Comparison of ENCODE assay signal across 19 cellular contexts in genomic region chr15:84827246-84827645, GRCh38. TPM values are rescaled to one million over a fixed set of nuclear protein-coding genes. Genes with fewer than 3 reads are reported as not detected.
DNase-seq lines count a peak whose midpoint lies in the region; ATAC-seq and TF ChIP-seq lines count a peak whose summit lies in the region.
"Had no signal": no experiment of that assay in that cellular context is flagged by ENCODE, and none has a peak within 500 bp of the region (broad histone marks: within the 10 kb centered on the region; RNA-seq: fewer than 3 reads in every experiment).

No MANE protein-coding gene starts in this region.

- TF ChIP-seq CTCF in heart right ventricle (IDR thresholded peaks at IDR 0.05) (no peak), RWPE2 (IDR thresholded peaks at IDR 0.05; ENCODE audit: poor library complexity, severe bottlenecking) (no peak), gastroesophageal sphincter (IDR thresholded peaks at IDR 0.05) (no peak)

- no peak for TF ChIP-seq POLR2A in gastroesophageal sphincter (IDR thresholded peaks at IDR 0.05)

- H3K4me3 ChIP-seq in heart right ventricle (no peak overlapping the region), RWPE2 (ENCODE audit: severe bottlenecking) (no peak overlapping the region), gastroesophageal sphincter (no peak overlapping the region), skeletal muscle tissue (ENCODE audit: low read length in 3 of 3) (peak overlapping the region in 2 of 3 donors; percentile 14 to 45)
- H3K4me3 ChIP-seq: BLaER1 treated with 17β-estradiol and CSF1 and Interleukin-3, amounts not matched to agents 10 nM and 100 nM; GM12878; GM23248 had no signal

- H3K27ac ChIP-seq in heart right ventricle (peak overlapping the region in 7 of 10 donors; percentile 62 to 99 (median 96)), RWPE2 (ENCODE audit: poor library complexity, severe bottlenecking) (no peak overlapping the region), gastroesophageal sphincter (peak overlapping the region in 3 of 4 donors; percentile 1 to 91 (median 68)), skeletal muscle tissue (ENCODE audit: low read depth, low read length) (peak overlapping the region; percentile 97)
- H3K27ac ChIP-seq: BLaER1 treated with 17β-estradiol and CSF1 and Interleukin-3, amounts not matched to agents 10 nM and 100 nM; GM23248; HL-60 had no signal

- peaks cover 22 to 100% (median 96%) of the 10 kb centered on the region in 9 donors for H3K4me1 ChIP-seq in heart right ventricle
- no peaks in the 10 kb centered on the region for H3K4me1 ChIP-seq in RWPE2 (ENCODE audit: insufficient read depth, poor library complexity, severe bottlenecking)
- peaks cover 10 to 98% (median 18%) of the 10 kb centered on the region in 3 donors for H3K4me1 ChIP-seq in gastroesophageal sphincter
- H3K4me1 ChIP-seq in skeletal muscle tissue (ENCODE audit: control insufficient read depth in 3 of 3, insufficient read depth in 3 of 3, low read length in 3 of 3): peaks cover 91 to 97% (median 92%) of the 10 kb centered on the region in 3 donors

- H3K9me3 ChIP-seq in heart right ventricle (no peaks in the 10 kb centered on the region), RWPE2 (ENCODE audit: severe bottlenecking) (no peaks in the 10 kb centered on the region), gastroesophageal sphincter (no peaks in the 10 kb centered on the region), skeletal muscle tissue (ENCODE audit: control insufficient read depth in 3 of 3, low read length in 3 of 3) (no peaks in the 10 kb centered on the region)
- H3K9me3 ChIP-seq: BLaER1 treated with 17β-estradiol and CSF1 and Interleukin-3, amounts not matched to agents 10 nM and 100 nM had no signal

- peaks cover 0 to 44% (median 0%) of the 10 kb centered on the region in 9 donors for H3K36me3 ChIP-seq in heart right ventricle
- H3K36me3 ChIP-seq in RWPE2 (ENCODE audit: low read depth): no peaks in the 10 kb centered on the region
- H3K36me3 ChIP-seq in gastroesophageal sphincter: peaks cover 0 to 8% of the 10 kb centered on the region in 2 donors
- H3K36me3 ChIP-seq in skeletal muscle tissue (ENCODE audit: control insufficient read depth in 3 of 3, insufficient read depth in 3 of 3, low read length in 3 of 3): peaks cover 21 to 37% (median 27%) of the 10 kb centered on the region in 3 donors
- H3K36me3 ChIP-seq: BLaER1 treated with 17β-estradiol and CSF1 and Interleukin-3, amounts not matched to agents 10 nM and 100 nM had no signal

- no peaks in the 10 kb centered on the region for H3K27me3 ChIP-seq in heart right ventricle
- H3K27me3 ChIP-seq in RWPE2 (ENCODE audit: insufficient read depth, poor library complexity, severe bottlenecking): no peaks in the 10 kb centered on the region
- no peaks in the 10 kb centered on the region for H3K27me3 ChIP-seq in gastroesophageal sphincter
- H3K27me3 ChIP-seq in skeletal muscle tissue (ENCODE audit: control insufficient read depth in 3 of 3, insufficient read depth in 3 of 3, low read length in 3 of 3): no peaks in the 10 kb centered on the region
- H3K27me3 ChIP-seq: BLaER1 treated with 17β-estradiol and CSF1 and Interleukin-3, amounts not matched to agents 10 nM and 100 nM had no signal

- intact Hi-C loops in heart right ventricle (cut with DNase I) (loop anchor here in 2 of 10 donors (5.0 to 10.0 kb wide), 2 partner anchors 85 to 232 kb away; no protein-coding TSS in a partner anchor), cardiac septum (cut with DNase I) (no loop called here)

- peak overlapping the region in 2 of 3 donors; percentile 10 to 69 for H3K9ac ChIP-seq in skeletal muscle tissue (ENCODE audit: low read depth in 1 of 3, low read length in 3 of 3)
- H3K9ac ChIP-seq: BLaER1 treated with 17β-estradiol and CSF1 and Interleukin-3, amounts not matched to agents 10 nM and 100 nM; GM23248 had no signal

- no peak for TF ChIP-seq EP300 in gastroesophageal sphincter (IDR thresholded peaks at IDR 0.05)

- DNase-seq in heart right ventricle: no peak
- no peak for DNase-seq in cardiac septum (ENCODE audit: low spot score)
- DNase-seq in RWPE2 (ENCODE audit: low spot score): peak; percentile 57
- DNase-seq in NCI-H187 treated with DMSO at 0.1 percent for 48 hours (lab: John Stamatoyannopoulos, UW): no peak
- no peak for DNase-seq in islet precursor cell
- no peak for DNase-seq in NCI-H1092 (lab: John Stamatoyannopoulos, UW)
- DNase-seq: ACHN; Calu3; CD4-positive, alpha-beta T cell; DMS 273 treated with DMSO at 0.1 percent for 48 hours; DMS79 had no signal

- ATAC-seq in heart right ventricle: peak in 1 of 8 donors; percentile 25
- ATAC-seq in RWPE2 (ENCODE audit: low read depth): no peak
- ATAC-seq in gastroesophageal sphincter: no peak

- WGBS in heart right ventricle, 2 donors: 90 to 93% methylated on average over 9 of the region's 9 CpGs
- 90% methylated on average over 2 of the region's 9 CpGs; no CpG with 5 or more reads in 1 of the 2 donors for WGBS in gastroesophageal sphincter (ENCODE audit: low coverage in 1 of 2), 2 donors

RNA-seq across cellular contexts. Expression of gene ALPK3, which starts 10.1 kb away (rescaled TPM):
- total RNA-seq in heart right ventricle (100 to 1,000 TPM; 112 to 268 (median 191) TPM), cardiac septum (190 TPM), gastroesophageal sphincter (10 to 100 TPM; 19.1 to 34.4 (median 26.5) TPM), skeletal muscle tissue (33.4 TPM)
- polyA plus RNA-seq in heart right ventricle: 100 to 1,000 TPM in 1 of 2 donors, 10 to 100 TPM in 1; 35.1 to 110 TPM
- polyA plus RNA-seq: GM23248 had no signal

RNA-seq across cellular contexts. Expression of gene SLC28A1, which starts 57.2 kb away (rescaled TPM):
- total RNA-seq in heart right ventricle (1 to 10 TPM in 8 of 10 donors, under 1 TPM in 2; 0.26 to 2.2 (median 1.6) TPM), cardiac septum (0.83 TPM), gastroesophageal sphincter (not detected), skeletal muscle tissue (0.52 TPM)
- polyA plus RNA-seq in heart right ventricle: 1 to 10 TPM in 1 of 2 donors, under 1 TPM in 1; 0.07 to 1.3 TPM
- total RNA-seq: A172; CD4-positive, alpha-beta T cell; G401; GM12878; GM23248 had no signal
- polyA plus RNA-seq: GM12878, GM23248 had no signal

Comparison
In these comparisons a context has a peak if more than half of its experiments do, and no peak if none do; other contexts are left out.
1. H3K4me3 ChIP-seq: peak in skeletal muscle tissue (2 of 3); none in heart right ventricle (0 of 10), RWPE2 (single experiment) and gastroesophageal sphincter (0 of 2).